In the genomic region with DNA sequence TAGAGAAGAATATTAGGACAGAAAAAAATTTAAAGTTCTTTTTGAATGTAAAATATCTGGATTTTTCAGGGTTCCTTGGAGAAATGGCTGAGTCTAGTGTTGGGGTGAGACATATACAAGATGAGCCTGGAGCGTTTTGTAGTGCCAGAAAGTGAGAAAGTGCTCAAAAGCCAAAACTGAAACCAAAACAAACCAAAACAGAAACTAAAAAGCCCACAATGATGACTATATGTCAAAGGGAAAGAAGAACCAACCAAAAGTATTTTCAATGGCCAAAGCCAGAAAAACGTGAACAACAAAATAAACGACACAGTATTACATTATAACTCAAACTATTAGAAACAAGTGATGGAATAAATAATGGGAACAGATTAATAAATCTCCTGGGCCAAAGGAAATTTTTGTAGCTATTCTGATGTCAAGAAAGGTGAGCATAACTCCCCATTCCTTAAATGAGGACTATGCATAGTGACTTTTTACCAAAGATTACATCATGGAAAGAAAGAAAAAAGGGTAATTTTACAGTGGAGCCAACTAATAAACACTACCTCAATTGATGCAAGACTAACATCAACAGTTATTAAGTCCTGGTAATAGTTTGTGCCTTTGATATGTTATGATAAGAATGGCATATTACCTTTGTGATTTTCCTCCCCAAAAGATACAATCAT, we compare ENCODE assay signal across 8 cellular contexts.
DNase-seq lines count a peak whose midpoint lies in the region; ATAC-seq and TF ChIP-seq lines count a peak whose summit lies in the region.

No MANE protein-coding gene starts in this region.

- H3K23ac ChIP-seq in neuronal stem cell (ENCODE audit: low read depth, low read length, poor library complexity): no peak overlapping the region

- TF ChIP-seq CTCF in GM12865 (IDR thresholded peaks at IDR 0.05; ENCODE audit: insufficient read depth, low read depth, low read length, missing control alignments): no peak
- TF ChIP-seq CTCF in heart right ventricle (IDR thresholded peaks at IDR 0.05): no peak
- TF ChIP-seq CTCF in hepatocyte (IDR thresholded peaks at IDR 0.05; ENCODE audit: poor library complexity): no peak

- intact Hi-C loops in heart right ventricle (cut with DNase I): no loop called here

- H3K4me3 ChIP-seq in GM12865 (ENCODE audit: low read depth, low read length) (no peak overlapping the region), adipocyte (ENCODE audit: low read length) (no peak overlapping the region), heart right ventricle (no peak overlapping the region), neuronal stem cell (ENCODE audit: low read length in 2 of 2) (no peak overlapping the region), hepatocyte (no peak overlapping the region)

- DNase-seq in GM12865 (ENCODE audit: low read depth) (peak; percentile 38), adipocyte (ENCODE audit: low read depth) (peak; percentile 45), heart right ventricle (no peak), neuronal stem cell (ENCODE audit: low spot score) (no peak), hepatocyte (ENCODE audit: low spot score) (no peak), C1 segment of cervical spinal cord (lab: John Stamatoyannopoulos, UW) (no peak)

- no peak overlapping the region for H3K14ac ChIP-seq in neuronal stem cell (ENCODE audit: low read length)

- H4K8ac ChIP-seq in neuronal stem cell (ENCODE audit: low read depth, low read length): no peak overlapping the region

- no peak overlapping the region for H2BK5ac ChIP-seq in neuronal stem cell (ENCODE audit: low read length)

- H3K9ac ChIP-seq in adipocyte (ENCODE audit: low read length) (no peak overlapping the region), neuronal stem cell (ENCODE audit: low read depth, low read length, poor library complexity) (no peak overlapping the region)

- H3K27me3 ChIP-seq in adipocyte (replicated peaks; ENCODE audit: control insufficient read depth, insufficient read depth, low read length) (no peaks in the 10 kb centered on the region), heart right ventricle (no peaks in the 10 kb centered on the region), neuronal stem cell (ENCODE audit: control insufficient read depth in 3 of 3, insufficient read depth in 3 of 3, low read depth in 1 of 3, low read length in 3 of 3) (no peaks in the 10 kb centered on the region), hepatocyte (no peaks in the 10 kb centered on the region)

- no peak overlapping the region for H2BK15ac ChIP-seq in neuronal stem cell (ENCODE audit: low read length)

- H3K4me2 ChIP-seq in neuronal stem cell (ENCODE audit: insufficient read depth, low read length, poor library complexity, severe bottlenecking): no peak overlapping the region
- H3K4me2 ChIP-seq in hepatocyte: no peak overlapping the region

- no peak overlapping the region for H4K91ac ChIP-seq in neuronal stem cell (ENCODE audit: low read depth, low read length, poor library complexity)

- H3K27ac ChIP-seq in heart right ventricle (no peak overlapping the region), neuronal stem cell (replicated peaks; ENCODE audit: low read length) (no peak overlapping the region), hepatocyte (no peak overlapping the region)

- ATAC-seq in GM21390 (IDR thresholded peaks at IDR 0.05; ENCODE audit: unreplicated experiment) (peak; percentile 100), HG03432 (IDR thresholded peaks at IDR 0.05; ENCODE audit: unreplicated experiment) (peak; percentile 100), heart right ventricle (no peak)

- no peak overlapping the region for H2AK5ac ChIP-seq in neuronal stem cell (ENCODE audit: low read depth, low read length)

- no peaks in the 10 kb centered on the region for H3K79me2 ChIP-seq in hepatocyte

- no peaks in the 10 kb centered on the region for H3K4me1 ChIP-seq in adipocyte (ENCODE audit: control insufficient read depth, insufficient read depth, low read length)
- no peaks in the 10 kb centered on the region for H3K4me1 ChIP-seq in heart right ventricle
- no peaks in the 10 kb centered on the region for H3K4me1 ChIP-seq in neuronal stem cell (ENCODE audit: control insufficient read depth in 2 of 2, insufficient read depth in 1 of 2, low read depth in 1 of 2, low read length in 2 of 2)
- H3K4me1 ChIP-seq in hepatocyte (ENCODE audit: insufficient read depth): no peaks in the 10 kb centered on the region

- H2BK120ac ChIP-seq in neuronal stem cell (ENCODE audit: low read depth, low read length): no peak overlapping the region

- no peaks in the 10 kb centered on the region for H3K79me1 ChIP-seq in neuronal stem cell (ENCODE audit: low read depth, low read length)

- 60 to 74% methylated on average over 3 of the region's 3 CpGs for WGBS in heart right ventricle, 2 donors
- WGBS in neuronal stem cell (ENCODE audit: extremely low coverage in 2 of 2, insufficient read length in 2 of 2, insufficient replicate concordance in 1 of 2), 2 donors: no CpG with 5 or more reads among the region's 3 CpGs
- WGBS in hepatocyte (ENCODE audit: low lambda C conversion rate, missing lambda C conversion rate): 89% methylated on average over 3 of the region's 3 CpGs

- H3K18ac ChIP-seq in neuronal stem cell (ENCODE audit: low read length): no peak overlapping the region

- H3K9me3 ChIP-seq in adipocyte (ENCODE audit: control insufficient read depth, low read length): no peaks in the 10 kb centered on the region
- H3K9me3 ChIP-seq in heart right ventricle: no peaks in the 10 kb centered on the region
- no peaks in the 10 kb centered on the region for H3K9me3 ChIP-seq in neuronal stem cell (replicated peaks in 1 of 2; ENCODE audit: control insufficient read depth in 2 of 2, insufficient read depth in 1 of 2, low read depth in 1 of 2, low read length in 2 of 2)
- no peaks in the 10 kb centered on the region for H3K9me3 ChIP-seq in hepatocyte (ENCODE audit: low read depth)

- no peaks in the 10 kb centered on the region for H4K20me1 ChIP-seq in hepatocyte (ENCODE audit: insufficient read depth, poor library complexity, severe bottlenecking)

- no peaks in the 10 kb centered on the region for H3K9me2 ChIP-seq in hepatocyte (replicated peaks; ENCODE audit: insufficient read depth)

- H2BK12ac ChIP-seq in neuronal stem cell (ENCODE audit: low read length): no peak overlapping the region

- H3K36me3 ChIP-seq in adipocyte (ENCODE audit: control insufficient read depth, insufficient read depth, low read length, severe bottlenecking): no peaks in the 10 kb centered on the region
- H3K36me3 ChIP-seq in heart right ventricle: no peaks in the 10 kb centered on the region
- H3K36me3 ChIP-seq in neuronal stem cell (replicated peaks in 1 of 2; ENCODE audit: control insufficient read depth in 2 of 2, insufficient read depth in 2 of 2, low read length in 2 of 2): no peaks in the 10 kb centered on the region
- H3K36me3 ChIP-seq in hepatocyte (replicated peaks; ENCODE audit: insufficient read depth, low read depth): no peaks in the 10 kb centered on the region

- no peak overlapping the region for H3K4ac ChIP-seq in neuronal stem cell (ENCODE audit: low read length)

- H2AFZ ChIP-seq in neuronal stem cell (ENCODE audit: low read length) (no peak overlapping the region), hepatocyte (no peak overlapping the region)

Comparison
In these comparisons a context has a peak if more than half of its experiments do, and no peak if none do; other contexts are left out.
1. DNase-seq: peak in GM12865 (single experiment) and adipocyte (single experiment); none in heart right ventricle (0 of 2), neuronal stem cell (single experiment), hepatocyte (single experiment) and C1 segment of cervical spinal cord (0 of 14).
2. ATAC-seq: peak in GM21390 (single experiment) and HG03432 (single experiment); none in heart right ventricle (0 of 8).